In the genomic region with DNA sequence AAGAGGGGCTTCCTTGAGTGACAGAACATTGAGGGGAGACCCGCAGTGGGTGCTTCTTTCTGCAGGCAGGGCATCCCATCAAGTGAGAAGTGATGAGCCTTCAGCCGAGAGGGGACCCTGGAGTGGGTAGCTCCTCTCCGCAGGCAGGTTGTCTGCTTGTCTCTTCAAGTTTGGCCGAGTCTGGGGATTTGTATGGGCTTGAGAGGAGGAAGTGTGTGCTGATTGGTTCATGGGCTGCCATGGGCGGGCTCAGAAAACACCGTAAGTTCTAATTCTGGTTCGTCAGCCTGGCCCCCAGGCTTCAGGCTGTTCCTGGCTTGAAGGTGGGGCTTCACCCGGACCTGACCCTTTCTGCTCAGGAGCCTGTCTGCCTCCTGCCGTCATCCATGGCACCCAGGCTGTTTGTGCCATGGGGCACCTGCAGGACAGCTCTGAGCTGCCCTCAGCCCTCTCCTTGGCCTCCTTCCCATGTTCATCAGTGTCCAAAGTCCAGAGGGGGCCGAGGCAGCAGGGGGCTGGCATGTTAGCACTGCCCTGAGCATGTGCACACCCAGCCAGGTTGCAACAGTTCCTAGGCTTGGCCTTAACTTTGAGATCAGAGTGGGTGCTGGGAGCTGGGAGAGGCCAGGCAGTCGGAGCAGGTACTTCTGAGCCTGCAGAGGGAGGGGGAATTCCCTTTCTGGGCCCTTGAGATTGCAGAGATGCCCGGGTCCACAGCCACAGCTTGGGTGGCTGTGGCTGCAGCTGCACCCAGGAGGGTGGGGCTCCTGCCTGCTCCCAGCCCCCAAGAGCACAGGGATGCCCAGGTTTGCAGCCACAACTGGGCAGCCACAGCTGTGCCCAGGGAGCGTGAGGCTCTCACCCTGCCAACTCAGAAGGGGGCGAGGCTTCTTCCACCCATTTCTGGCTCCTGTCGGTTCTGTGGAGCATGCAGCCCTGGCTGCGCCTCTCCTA, we compare ENCODE assay signal across 11 cellular contexts. TPM values are rescaled to one million over a fixed set of nuclear protein-coding genes. Genes with fewer than 3 reads are reported as not detected.
A peak's percentile ranks its signal among the peaks of the same experiment; 100 is the strongest.
DNase-seq lines count a peak whose midpoint lies in the region; ATAC-seq and TF ChIP-seq lines count a peak whose summit lies in the region.
"Had no signal": no experiment of that assay in that cellular context is flagged by ENCODE, and none has a peak within 500 bp of the region (broad histone marks: within the 10 kb centered on the region; RNA-seq: fewer than 3 reads in every experiment).

No MANE protein-coding gene starts in this region.

- no peaks in the 10 kb centered on the region for H4K20me1 ChIP-seq in neural progenitor cell (ENCODE audit: low read depth)

- H2AFZ ChIP-seq in neural progenitor cell (replicated peaks) = no peak overlapping the region

- no peak overlapping the region for H3K27ac ChIP-seq in neural progenitor cell
- H3K27ac ChIP-seq: WERI-Rb-1 had no signal

- H3K27me3 ChIP-seq in neural progenitor cell = no peaks in the 10 kb centered on the region

- H3K27me3 Mint-ChIP-seq in neural progenitor cell (ENCODE audit: insufficient read depth, low read depth) = no peaks in the 10 kb centered on the region
- H3K27me3 Mint-ChIP-seq: naive thymus-derived CD4-positive, alpha-beta T cell had no signal

- DNase-seq in RPMI8226 (peak; percentile 14), neural progenitor cell (ENCODE audit: low spot score) (no peak), OCI-M1 (lab: John Stamatoyannopoulos, UW) (no peak), epidermal melanocyte (ENCODE audit: insufficient read length, low spot score) (no peak), COLO668 (lab: John Stamatoyannopoulos, UW; ENCODE audit: unreplicated experiment) (no peak)
- DNase-seq: naive thymus-derived CD4-positive, alpha-beta T cell; NCI-H82; WERI-Rb-1 had no signal

- no peaks in the 10 kb centered on the region for H3K9me3 Mint-ChIP-seq in neural progenitor cell
- H3K9me3 Mint-ChIP-seq: naive thymus-derived CD4-positive, alpha-beta T cell had no signal

- no peaks in the 10 kb centered on the region for H3K79me2 ChIP-seq in neural progenitor cell (ENCODE audit: low read depth)

- no peaks in the 10 kb centered on the region for H3K4me1 Mint-ChIP-seq in neural progenitor cell

- no peaks in the 10 kb centered on the region for H3K36me3 ChIP-seq in neural progenitor cell

- H3K27ac Mint-ChIP-seq in neural progenitor cell = peak overlapping the region; percentile 47

- no peak overlapping the region for H3K4me3 ChIP-seq in neural progenitor cell

- H3K4me3 Mint-ChIP-seq in neural progenitor cell = no peak overlapping the region
- H3K4me3 Mint-ChIP-seq: naive thymus-derived CD4-positive, alpha-beta T cell had no signal

- H3K36me3 Mint-ChIP-seq in neural progenitor cell = peaks cover 23% of the 10 kb centered on the region

- no peaks in the 10 kb centered on the region for H3K4me1 ChIP-seq in neural progenitor cell

- TF ChIP-seq CTCF in neural progenitor cell (IDR thresholded peaks at IDR 0.05) = no peak

- H3K4me2 ChIP-seq in neural progenitor cell = no peak overlapping the region

- no peaks in the 10 kb centered on the region for H3K9me3 ChIP-seq in neural progenitor cell (ENCODE audit: low read depth)

- no peak overlapping the region for H3K9ac ChIP-seq in neural progenitor cell

- peak; percentile 65 for ATAC-seq in GM18870 (IDR thresholded peaks at IDR 0.05; ENCODE audit: unreplicated experiment)
- ATAC-seq in HG02588 (IDR thresholded peaks at IDR 0.05; ENCODE audit: unreplicated experiment) = peak; percentile 67
- ATAC-seq in GM19467 (IDR thresholded peaks at IDR 0.05; ENCODE audit: unreplicated experiment) = no peak
- ATAC-seq: naive thymus-derived CD4-positive, alpha-beta T cell had no signal

- peaks cover 10% of the 10 kb centered on the region for H3F3A ChIP-seq in neural progenitor cell (ENCODE audit: low read depth)

RNA-seq across cellular contexts. Expression of gene DHFR, which starts 13.5 kb away (rescaled TPM):
- total RNA-seq in neural progenitor cell (ENCODE audit: low replicate concordance) = 107 and 128 TPM in 2 replicates

RNA-seq across cellular contexts. Expression of gene MSH3, which starts 13.8 kb away (rescaled TPM):
- total RNA-seq in neural progenitor cell (ENCODE audit: low replicate concordance) = 16.6 and 26.1 TPM in 2 replicates
